ENCODE assay signal across 8 cellular contexts in the genomic region with DNA sequence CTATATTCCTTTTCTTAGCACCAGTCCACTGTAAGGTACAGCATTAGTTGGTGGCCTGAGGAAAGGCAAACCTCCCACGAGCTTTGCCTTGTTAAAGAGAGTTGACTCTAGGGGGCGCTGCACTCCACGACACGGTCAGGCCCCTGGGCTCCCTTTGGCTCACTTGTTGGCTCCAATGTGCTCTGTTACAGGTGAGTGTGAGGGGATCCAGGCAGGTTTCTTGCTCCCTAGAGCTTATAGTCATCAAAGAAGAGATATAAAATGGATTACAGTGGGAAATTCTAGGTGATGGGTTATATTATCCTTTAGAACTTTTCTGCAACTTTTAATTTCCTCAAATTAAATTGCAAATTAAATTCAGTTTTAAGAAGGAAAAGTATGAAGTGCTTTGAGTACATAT. TPM values are rescaled to one million over a fixed set of nuclear protein-coding genes. Genes with fewer than 3 reads are reported as not detected.
DNase-seq lines count a peak whose midpoint lies in the region; ATAC-seq and TF ChIP-seq lines count a peak whose summit lies in the region.

No MANE protein-coding gene starts in this region.

- WGBS in esophagus squamous epithelium, 2 donors = 0% methylated on average over 3 to 4 of the region's 4 CpGs

- DNase-seq in EL (peak; percentile 72), KBM-7 (peak; percentile 81), OCI-LY7 (ENCODE audit: low spot score) (peak; percentile 91), activated T-cell treated with anti-CD3 and anti-CD28 coated beads for 4 hours (peak; percentile 80), esophagus squamous epithelium (lab: John Stamatoyannopoulos, UW) (no peak), natural killer cell (peak; percentile 57)
- peak; percentile 71 for DNase-seq in stimulated activated naive B cell treated with anti-CD40 and anti-IgM and Interleukin-4, amounts not matched to agents 10 μg/mL and 1 μg/mL and 100 μg/mL, for 72 hours

- POLR2A ChIA-PET in OCI-LY7 (lab: Charles Lee) = interaction anchor here (0.6 to 1.9 kb wide), 5 partner anchors 84 to 429 kb away, joined by 3 to 10 read pairs (median 5); no protein-coding TSS in a partner anchor

- CTCF ChIA-PET in OCI-LY7 (lab: Charles Lee; ENCODE audit: unreplicated experiment) = interaction anchor here (0.6 to 1.3 kb wide), 6 partner anchors 29 to 331 kb away, joined by 3 to 7 read pairs (median 4); no protein-coding TSS in a partner anchor

- no TSS peak for BruUV-seq in OCI-LY7 (replicated peaks; lab: Mats Ljungman, UMichigan)

- H3K9me3 ChIP-seq in OCI-LY7 (ENCODE audit: low read length) = no peaks in the 10 kb centered on the region
- H3K9me3 ChIP-seq in esophagus squamous epithelium = no peaks in the 10 kb centered on the region

- no peak for TF ChIP-seq POLR2A in esophagus squamous epithelium (IDR thresholded peaks at IDR 0.05)

- H3K4me1 Mint-ChIP-seq in natural killer cell = peaks cover 4 to 10% of the 10 kb centered on the region in 2 donors
- peaks cover 16 to 36% of the 10 kb centered on the region in 2 donors for H3K4me1 Mint-ChIP-seq in stimulated activated naive B cell treated with anti-CD40 and anti-IgM and Interleukin-4, amounts not matched to agents 10 μg/mL and 1 μg/mL and 100 μg/mL, for 72 hours

- H3K4me1 ChIP-seq in OCI-LY7 (ENCODE audit: insufficient read depth, low read length, poor library complexity, severe bottlenecking) (peaks cover 36% of the 10 kb centered on the region), esophagus squamous epithelium (peaks cover 3 to 9% (median 6%) of the 10 kb centered on the region in 3 donors)

- 0 out of 2 replicates have a peak overlapping the region, but pooled peaks have one; percentile 14 for H3K4me2 ChIP-seq in OCI-LY7 (ENCODE audit: low read length)

- no peaks in the 10 kb centered on the region for H3K36me3 Mint-ChIP-seq in natural killer cell
- H3K36me3 Mint-ChIP-seq in stimulated activated naive B cell treated with anti-CD40 and anti-IgM and Interleukin-4, amounts not matched to agents 10 μg/mL and 1 μg/mL and 100 μg/mL, for 72 hours = peaks cover 0 to 3% of the 10 kb centered on the region in 2 donors

- peaks cover 0 to 3% of the 10 kb centered on the region in 2 donors for H3K27me3 Mint-ChIP-seq in natural killer cell (ENCODE audit: low read depth in 2 of 2)
- no peaks in the 10 kb centered on the region for H3K27me3 Mint-ChIP-seq in stimulated activated naive B cell treated with anti-CD40 and anti-IgM and Interleukin-4, amounts not matched to agents 10 μg/mL and 1 μg/mL and 100 μg/mL, for 72 hours

- peaks cover 5% of the 10 kb centered on the region for H3K79me2 ChIP-seq in OCI-LY7 (ENCODE audit: insufficient read depth, low read depth, low read length)

- H2AFZ ChIP-seq in OCI-LY7 (ENCODE audit: low read length) = peak overlapping the region; percentile 69; the same call in 1 of the 2 replicates

- no peaks in the 10 kb centered on the region for H3K9me3 Mint-ChIP-seq in natural killer cell
- no peaks in the 10 kb centered on the region for H3K9me3 Mint-ChIP-seq in stimulated activated naive B cell treated with anti-CD40 and anti-IgM and Interleukin-4, amounts not matched to agents 10 μg/mL and 1 μg/mL and 100 μg/mL, for 72 hours

- TF ChIP-seq CTCF in OCI-LY7 (conservative IDR thresholded peaks at IDR 0.05; ENCODE audit: low read length) = peak; percentile 95
- peak; percentile 74 to 86 (median 80) for TF ChIP-seq CTCF in esophagus squamous epithelium (IDR thresholded peaks at IDR 0.05)
- peak; percentile 80 for TF ChIP-seq CTCF in natural killer cell (IDR thresholded peaks at IDR 0.05)

- peak overlapping the region; percentile 9 for H3K4me3 Mint-ChIP-seq in natural killer cell
- H3K4me3 Mint-ChIP-seq in stimulated activated naive B cell treated with anti-CD40 and anti-IgM and Interleukin-4, amounts not matched to agents 10 μg/mL and 1 μg/mL and 100 μg/mL, for 72 hours = no peak overlapping the region

- peak overlapping the region; percentile 55 for H3K27ac ChIP-seq in OCI-LY7 (ENCODE audit: low read depth, low read length, poor library complexity, severe bottlenecking)
- H3K27ac ChIP-seq in esophagus squamous epithelium = no peak overlapping the region

- H3K4me3 ChIP-seq in OCI-LY7 (ENCODE audit: low read depth, low read length, poor library complexity, severe bottlenecking) = no peak overlapping the region
- no peak overlapping the region for H3K4me3 ChIP-seq in esophagus squamous epithelium

- no peaks in the 10 kb centered on the region for H3K9me2 ChIP-seq in OCI-LY7 (ENCODE audit: insufficient read depth, low read length)

- H3K27ac Mint-ChIP-seq in natural killer cell = no peak overlapping the region
- peak overlapping the region; percentile 82 for H3K27ac Mint-ChIP-seq in stimulated activated naive B cell treated with anti-CD40 and anti-IgM and Interleukin-4, amounts not matched to agents 10 μg/mL and 1 μg/mL and 100 μg/mL, for 72 hours

- H3K36me3 ChIP-seq in OCI-LY7 (ENCODE audit: insufficient read depth, low read length) = no peaks in the 10 kb centered on the region
- no peaks in the 10 kb centered on the region for H3K36me3 ChIP-seq in esophagus squamous epithelium

- ATAC-seq in natural killer cell (no peak), HG02870 (IDR thresholded peaks at IDR 0.05; ENCODE audit: unreplicated experiment) (no peak)
- ATAC-seq in stimulated activated naive B cell treated with anti-CD40 and anti-IgM and Interleukin-4, amounts not matched to agents 10 μg/mL and 1 μg/mL and 100 μg/mL, for 72 hours (replicated peaks) = peak; percentile 48 to 49

- H3K27me3 ChIP-seq in esophagus squamous epithelium = no peaks in the 10 kb centered on the region

- intact Hi-C loops in OCI-LY7 (cut with micrococcal nuclease; ENCODE audit: unreplicated experiment) (loop anchor here (1.0 to 10.0 kb wide), 6 partner anchors 142 to 322 kb away; a partner anchor contains a TSS), esophagus squamous epithelium (cut with DNase I) (loop anchor here (5.0 kb wide), 1 partner anchor 325 kb away; no protein-coding TSS in a partner anchor), natural killer cell (cut with micrococcal nuclease) (loop anchor here (1.0 to 10.0 kb wide), 2 partner anchors 193 to 322 kb away; a partner anchor contains a TSS)

- no peaks in the 10 kb centered on the region for H4K20me1 ChIP-seq in OCI-LY7 (ENCODE audit: insufficient read depth, low read length)

- in situ Hi-C loops in KBM-7 (cut with MboI; ENCODE audit: low pct_unique_long_range_greater_than_20kb, low sequenced_read_pairs) = no loop called here

RNA-seq across cellular contexts. Expression of a gene that starts 3.7 kb away (rescaled TPM):
- total RNA-seq in OCI-LY7 (2014; rRNA removed; shearing (Covaris generic)) = 0.08 TPM in 1 of 2 replicates, not detected in the other
- 0.08 and 0.09 TPM in 2 replicates for total RNA-seq in OCI-LY7 (2022)
- not detected for total RNA-seq in esophagus squamous epithelium
- total RNA-seq in natural killer cell = not detected

RNA-seq across cellular contexts. Expression of a gene that starts 4.3 kb away (rescaled TPM):
- total RNA-seq in OCI-LY7 (2014; rRNA removed; shearing (Covaris generic)) = 21.2 and 36.3 TPM in 2 replicates
- total RNA-seq in OCI-LY7 (2022) = 70.7 and 84.4 TPM in 2 replicates
- total RNA-seq in esophagus squamous epithelium = 10 to 100 TPM; 11.1 to 25.3 (median 14.5) TPM
- total RNA-seq in natural killer cell = 10 to 100 TPM; 34.4 to 35.8 (median 35.4) TPM

Comparison
In these comparisons a context has a peak if more than half of its experiments do, and no peak if none do; other contexts are left out.
1. ATAC-seq: peak in stimulated activated naive B cell treated with anti-CD40 and anti-IgM and Interleukin-4, amounts not matched to agents 10 μg/mL and 1 μg/mL and 100 μg/mL, for 72 hours (2 of 2); none in natural killer cell (0 of 3) and HG02870 (single experiment).
2. Peak in every context shown above with its lines, with median percentiles within 50 percentile points of each other: CTCF ChIP-seq.